Comparison of ENCODE assay signal across 8 cellular contexts in genomic region chr12:8913702-8914032, GRCh38. TPM values are rescaled to one million over a fixed set of nuclear protein-coding genes. Genes with fewer than 3 reads are reported as not detected.
DNase-seq lines count a peak whose midpoint lies in the region; ATAC-seq and TF ChIP-seq lines count a peak whose summit lies in the region.

No MANE protein-coding gene starts in this region.

- peaks cover 3% of the 10 kb centered on the region for H3K36me3 ChIP-seq in ectodermal cell (ENCODE audit: control insufficient read depth, insufficient read depth, low read length)
- peaks cover 4% of the 10 kb centered on the region for H3K36me3 ChIP-seq in osteoblast (ENCODE audit: insufficient read depth, low read length)

- H3K79me2 ChIP-seq in osteoblast (ENCODE audit: insufficient read depth, low read length): peaks cover 11% of the 10 kb centered on the region

- H3K4me1 ChIP-seq in ectodermal cell (ENCODE audit: control insufficient read depth, insufficient read depth, low read length): peaks cover 21% of the 10 kb centered on the region
- peaks cover 20% of the 10 kb centered on the region for H3K4me1 ChIP-seq in osteoblast (ENCODE audit: insufficient read depth, low read length)

- 2% methylated on average over 6 of the region's 6 CpGs for WGBS in ectodermal cell, 2 experiments

- H3K27ac ChIP-seq in ectodermal cell (ENCODE audit: insufficient read depth, low read depth, low read length, poor library complexity, severe bottlenecking) (peak overlapping the region; percentile 93), osteoblast (ENCODE audit: low read depth, low read length) (peak overlapping the region; percentile 79)

- peak overlapping the region; percentile 97 for H2AFZ ChIP-seq in osteoblast (ENCODE audit: low read length)

- H4K20me1 ChIP-seq in osteoblast (ENCODE audit: insufficient read depth, low read length): no peaks in the 10 kb centered on the region

- H3K9me3 ChIP-seq in ectodermal cell (ENCODE audit: control insufficient read depth, low read length): no peaks in the 10 kb centered on the region
- H3K9me3 ChIP-seq in osteoblast (ENCODE audit: low read depth, low read length): no peaks in the 10 kb centered on the region

- no peak for TF ChIP-seq CTCF in osteoblast (IDR thresholded peaks at IDR 0.05; ENCODE audit: extremely low read depth, low read depth, low read length)

- H3K27me3 ChIP-seq in ectodermal cell (ENCODE audit: control insufficient read depth, insufficient read depth, low read length, poor library complexity, severe bottlenecking) (no peaks in the 10 kb centered on the region), osteoblast (ENCODE audit: insufficient read depth, low read length) (no peaks in the 10 kb centered on the region)

- H3K4me3 ChIP-seq in ectodermal cell (ENCODE audit: insufficient read depth, low read depth, low read length) (peak overlapping the region; percentile 56), osteoblast (ENCODE audit: insufficient read depth, low read length) (peak overlapping the region; percentile 91)

- ATAC-seq in HG02970 (IDR thresholded peaks at IDR 0.05; ENCODE audit: low FRiP score, unreplicated experiment) (no peak), HG02610 (IDR thresholded peaks at IDR 0.05; ENCODE audit: unreplicated experiment) (no peak)

- H3K4me2 ChIP-seq in osteoblast (ENCODE audit: insufficient read depth, low read length): peak overlapping the region; percentile 95

- DNase-seq in DMS53 treated with DMSO at 0.1 percent for 48 hours (lab: John Stamatoyannopoulos, UW; ENCODE audit: unreplicated experiment): peak; percentile 53
- DNase-seq in NCI-H526 treated with DMSO at 0.1 percent for 48 hours (lab: John Stamatoyannopoulos, UW): peak; percentile 59
- no peak for DNase-seq in osteoblast (ENCODE audit: insufficient read length, low spot score, missing footprints)
- DNase-seq in ecto neural progenitor cell (ENCODE audit: low spot score): no peak
- no peak for DNase-seq in midbrain (lab: John Stamatoyannopoulos, UW)

RNA-seq across cellular contexts. Expression of gene PHC1, which starts 0.6 kb away (rescaled TPM):
- polyA plus RNA-seq in ectodermal cell (2013, experiment 1 of 4): 103 TPM
- 115 TPM for polyA plus RNA-seq in ectodermal cell (2013, experiment 2 of 4)
- polyA plus RNA-seq in ectodermal cell (2013, experiment 3 of 4): 80.0 TPM
- polyA plus RNA-seq in ectodermal cell (2013, experiment 4 of 4): 99.3 TPM
- total RNA-seq in osteoblast: 22.4 and 27.1 TPM in 2 replicates

RNA-seq across cellular contexts. Expression of gene M6PR, which starts 35.8 kb away (rescaled TPM):
- polyA plus RNA-seq in ectodermal cell (2013, experiment 1 of 4): 105 TPM
- polyA plus RNA-seq in ectodermal cell (2013, experiment 2 of 4): 119 TPM
- polyA plus RNA-seq in ectodermal cell (2013, experiment 3 of 4): 94.8 TPM
- polyA plus RNA-seq in ectodermal cell (2013, experiment 4 of 4): 99.6 TPM
- total RNA-seq in osteoblast: 143 and 162 TPM in 2 replicates

Comparison
In these comparisons a context has a peak if more than half of its experiments do, and no peak if none do; other contexts are left out.
1. DNase-seq: peak in DMS53 treated with DMSO at 0.1 percent for 48 hours (single experiment) and NCI-H526 treated with DMSO at 0.1 percent for 48 hours (single experiment); none in osteoblast (single experiment), ecto neural progenitor cell (single experiment) and midbrain (single experiment).